ENCODE assay signal across 4 cellular contexts in genomic region chr15:76013470-76013869, GRCh38. TPM values are rescaled to one million over a fixed set of nuclear protein-coding genes. Genes with fewer than 3 reads are reported as not detected.
"Had no signal": no experiment of that assay in that cellular context is flagged by ENCODE, and none has a peak within 500 bp of the region (broad histone marks: within the 10 kb centered on the region; RNA-seq: fewer than 3 reads in every experiment).

No MANE protein-coding gene starts in this region.

RNA-seq across cellular contexts. Expression of gene NRG4, which starts 1.2 kb away (rescaled TPM):
- total RNA-seq: LHCN-M2, M059J, MCF 10A had no signal

RNA-seq across cellular contexts. Expression of gene TMEM266, which starts 46.3 kb away (rescaled TPM):
- total RNA-seq: LHCN-M2, M059J, MCF 10A, NCI-H460 had no signal
